In genomic region chr20:22684072-22684762, GRCh38 we compare ENCODE assay signal across 8 cellular contexts.
DNase-seq lines count a peak whose midpoint lies in the region; ATAC-seq and TF ChIP-seq lines count a peak whose summit lies in the region.

No MANE protein-coding gene starts in this region.

- H3K4ac ChIP-seq in mesenchymal stem cell (ENCODE audit: low read depth in 1 of 2, low read length in 2 of 2): no peak overlapping the region

- H3K4me3 Mint-ChIP-seq in activated T-cell treated with anti-CD3 and anti-CD28 coated beads, Interleukin-2, amount 50 U/mL, for 24 hours: no peak overlapping the region
- H3K4me3 Mint-ChIP-seq in activated T-cell treated with anti-CD3 and anti-CD28 coated beads, Interleukin-2, amount 50 U/mL, for 4 hours: no peak overlapping the region
- H3K4me3 Mint-ChIP-seq in endothelial cell (ENCODE audit: unreplicated experiment) (peak overlapping the region; percentile 26), type B pancreatic cell (no peak overlapping the region)

- H3K27me3 ChIP-seq in MM.1S (replicated peaks; ENCODE audit: insufficient read depth, low read length) (no peaks in the 10 kb centered on the region), SK-N-SH (ENCODE audit: insufficient read depth) (peaks cover 38% of the 10 kb centered on the region; the same call in 1 of the 2 replicates), mesenchymal stem cell (ENCODE audit: control insufficient read depth in 1 of 2, insufficient read depth in 1 of 2, low read length in 2 of 2) (peaks cover 31 to 32% of the 10 kb centered on the region in 2 experiments)

- POLR2A ChIA-PET in SK-N-SH (lab: Yijun Ruan, JAX): no interaction called here

- no peak overlapping the region for H4K91ac ChIP-seq in mesenchymal stem cell (ENCODE audit: low read length)

- H3K9me2 ChIP-seq in MM.1S (replicated peaks; ENCODE audit: insufficient read depth, low read length): no peaks in the 10 kb centered on the region
- H3K9me2 ChIP-seq in SK-N-SH: no peaks in the 10 kb centered on the region

- H4K20me1 ChIP-seq in MM.1S (ENCODE audit: insufficient read depth, low read length): no peaks in the 10 kb centered on the region
- no peaks in the 10 kb centered on the region for H4K20me1 ChIP-seq in SK-N-SH (ENCODE audit: insufficient read depth)

- H2AK5ac ChIP-seq in mesenchymal stem cell (ENCODE audit: low read length, severe bottlenecking): no peak overlapping the region

- no peak overlapping the region for H3K14ac ChIP-seq in mesenchymal stem cell (ENCODE audit: low read length in 2 of 2)

- no peak overlapping the region for H2BK5ac ChIP-seq in mesenchymal stem cell (ENCODE audit: low read depth, low read length, poor library complexity, severe bottlenecking)

- H3K27me3 Mint-ChIP-seq in activated T-cell treated with anti-CD3 and anti-CD28 coated beads, Interleukin-2, amount 50 U/mL, for 24 hours: peaks cover 3% of the 10 kb centered on the region
- H3K27me3 Mint-ChIP-seq in activated T-cell treated with anti-CD3 and anti-CD28 coated beads, Interleukin-2, amount 50 U/mL, for 4 hours (ENCODE audit: low read depth): no peaks in the 10 kb centered on the region
- peaks cover 7% of the 10 kb centered on the region for H3K27me3 Mint-ChIP-seq in endothelial cell (ENCODE audit: unreplicated experiment)
- peaks cover 22% of the 10 kb centered on the region for H3K27me3 Mint-ChIP-seq in type B pancreatic cell

- no peaks in the 10 kb centered on the region for H3K9me3 Mint-ChIP-seq in activated T-cell treated with anti-CD3 and anti-CD28 coated beads, Interleukin-2, amount 50 U/mL, for 24 hours
- H3K9me3 Mint-ChIP-seq in activated T-cell treated with anti-CD3 and anti-CD28 coated beads, Interleukin-2, amount 50 U/mL, for 4 hours: no peaks in the 10 kb centered on the region
- no peaks in the 10 kb centered on the region for H3K9me3 Mint-ChIP-seq in endothelial cell (ENCODE audit: unreplicated experiment)
- no peaks in the 10 kb centered on the region for H3K9me3 Mint-ChIP-seq in type B pancreatic cell

- H4K8ac ChIP-seq in mesenchymal stem cell (ENCODE audit: low read length): no peak overlapping the region

- H3K9me3 ChIP-seq in MM.1S (replicated peaks; ENCODE audit: insufficient read depth, low read length) (no peaks in the 10 kb centered on the region), SK-N-SH (no peaks in the 10 kb centered on the region), mesenchymal stem cell (ENCODE audit: control insufficient read depth, low read length) (peaks cover 1% of the 10 kb centered on the region)

- CTCF ChIA-PET in SK-N-SH (lab: Yijun Ruan, JAX): interaction anchor here (0.6 to 6.4 kb wide), 8 partner anchors 8 to 415 kb away, joined by 3 to 51 read pairs (median 5); no protein-coding TSS in a partner anchor

- no peak overlapping the region for H2BK120ac ChIP-seq in mesenchymal stem cell (ENCODE audit: low read depth, low read length)

- no peaks in the 10 kb centered on the region for H3K79me1 ChIP-seq in mesenchymal stem cell (replicated peaks; ENCODE audit: low read length, poor library complexity, severe bottlenecking)

- no peak overlapping the region for H2BK15ac ChIP-seq in mesenchymal stem cell (ENCODE audit: low read depth, poor library complexity, severe bottlenecking)

- H3K79me2 ChIP-seq in MM.1S (ENCODE audit: low read length) (no peaks in the 10 kb centered on the region), SK-N-SH (ENCODE audit: insufficient read depth) (no peaks in the 10 kb centered on the region)

- DNase-seq in activated T-cell treated with anti-CD3 and anti-CD28 coated beads, Interleukin-2, amount 50 U/mL, for 24 hours: peak; percentile 36
- DNase-seq in activated T-cell treated with anti-CD3 and anti-CD28 coated beads, Interleukin-2, amount 50 U/mL, for 4 hours: no peak
- peak; percentile 45 for DNase-seq in GOT3 (lab: John Stamatoyannopoulos, UW)
- DNase-seq in MM.1S: peak; percentile 65
- peak; percentile 58 for DNase-seq in SK-N-SH
- peak; percentile 82 for DNase-seq in endothelial cell (ENCODE audit: low spot score)
- DNase-seq in mesenchymal stem cell: peak; percentile 73
- no peak for DNase-seq in type B pancreatic cell (ENCODE audit: extremely low spot score, unreplicated experiment)

- no peak overlapping the region for H3K27ac Mint-ChIP-seq in activated T-cell treated with anti-CD3 and anti-CD28 coated beads, Interleukin-2, amount 50 U/mL, for 24 hours
- H3K27ac Mint-ChIP-seq in endothelial cell (ENCODE audit: unreplicated experiment) (peak overlapping the region; percentile 88), type B pancreatic cell (no peak overlapping the region)

- H2AFZ ChIP-seq in MM.1S (ENCODE audit: low read length) (0 out of 2 replicates have a peak overlapping the region, but pooled peaks have one; percentile 50), SK-N-SH (ENCODE audit: low read depth) (no peak overlapping the region), mesenchymal stem cell (ENCODE audit: low read depth, low read length) (no peak overlapping the region)

- peak; percentile 83 for TF ChIP-seq RAD21 in SK-N-SH (IDR thresholded peaks at IDR 0.05; ENCODE audit: low read length)

- no peaks in the 10 kb centered on the region for H3K4me1 ChIP-seq in MM.1S (ENCODE audit: low read length)
- no peaks in the 10 kb centered on the region for H3K4me1 ChIP-seq in SK-N-SH (ENCODE audit: control insufficient read depth in 1 of 2, insufficient read depth in 2 of 2, low read depth in 1 of 2, low read length in 1 of 2)
- no peaks in the 10 kb centered on the region for H3K4me1 ChIP-seq in mesenchymal stem cell (ENCODE audit: control insufficient read depth, insufficient read depth, low read depth, low read length)

- H3K36me3 ChIP-seq in MM.1S (replicated peaks; ENCODE audit: insufficient read depth, low read length) (no peaks in the 10 kb centered on the region), SK-N-SH (replicated peaks in 1 of 2; ENCODE audit: control insufficient read depth in 1 of 2, insufficient read depth in 2 of 2, low read length in 1 of 2) (no peaks in the 10 kb centered on the region), mesenchymal stem cell (ENCODE audit: control insufficient read depth in 1 of 2, insufficient read depth in 2 of 2, low read depth in 1 of 2, low read length in 2 of 2) (no peaks in the 10 kb centered on the region)

- WGBS in SK-N-SH (ENCODE audit: low lambda C conversion rate): 21% methylated on average over 11 of the region's 12 CpGs
- WGBS in mesenchymal stem cell: 38% methylated on average over 12 of the region's 12 CpGs

- H3K4me2 ChIP-seq in MM.1S (ENCODE audit: low read depth, low read length) (no peak overlapping the region), SK-N-SH (no peak overlapping the region), mesenchymal stem cell (ENCODE audit: low read length, poor library complexity, severe bottlenecking) (no peak overlapping the region)

- no peak overlapping the region for H3K23ac ChIP-seq in mesenchymal stem cell (ENCODE audit: low read length in 2 of 2)

- H3K27ac ChIP-seq in MM.1S (ENCODE audit: low read length) (no peak overlapping the region), SK-N-SH (ENCODE audit: low read depth in 2 of 2, low read length in 1 of 2) (no peak overlapping the region), mesenchymal stem cell (ENCODE audit: low read length, poor library complexity, severe bottlenecking) (no peak overlapping the region)

- H3K4me1 Mint-ChIP-seq in activated T-cell treated with anti-CD3 and anti-CD28 coated beads, Interleukin-2, amount 50 U/mL, for 24 hours (ENCODE audit: low read depth): no peaks in the 10 kb centered on the region
- H3K4me1 Mint-ChIP-seq in activated T-cell treated with anti-CD3 and anti-CD28 coated beads, Interleukin-2, amount 50 U/mL, for 4 hours (ENCODE audit: low read depth): no peaks in the 10 kb centered on the region
- H3K4me1 Mint-ChIP-seq in endothelial cell (ENCODE audit: unreplicated experiment) (peaks cover 26% of the 10 kb centered on the region), type B pancreatic cell (ENCODE audit: unreplicated experiment) (no peaks in the 10 kb centered on the region)

- no peak overlapping the region for H3K9ac ChIP-seq in MM.1S (ENCODE audit: low read length)
- H3K9ac ChIP-seq in SK-N-SH: no peak overlapping the region
- no peak overlapping the region for H3K9ac ChIP-seq in mesenchymal stem cell (ENCODE audit: low read length)

- H3K4me3 ChIP-seq in MM.1S (ENCODE audit: low read length) (no peak overlapping the region), SK-N-SH (ENCODE audit: low read depth in 2 of 2, low read length in 1 of 2) (no peak overlapping the region; a peak in 1 of 4 replicates), mesenchymal stem cell (ENCODE audit: insufficient read depth in 1 of 2, low read depth in 1 of 2, low read length in 2 of 2) (no peak overlapping the region)

- no peak for ATAC-seq in activated T-cell treated with anti-CD3 and anti-CD28 coated beads, Interleukin-2, amount 50 U/mL, for 4 hours

- no peaks in the 10 kb centered on the region for H3F3A ChIP-seq in MM.1S (ENCODE audit: insufficient read depth, low read length)
- no peaks in the 10 kb centered on the region for H3F3A ChIP-seq in SK-N-SH (replicated peaks; ENCODE audit: insufficient read depth)

- H2BK12ac ChIP-seq in mesenchymal stem cell (ENCODE audit: low read length in 2 of 2): peak overlapping the region in 1 of 2 experiments; percentile 49

- no peaks in the 10 kb centered on the region for H3K36me3 Mint-ChIP-seq in activated T-cell treated with anti-CD3 and anti-CD28 coated beads, Interleukin-2, amount 50 U/mL, for 24 hours (ENCODE audit: low read depth)
- H3K36me3 Mint-ChIP-seq in activated T-cell treated with anti-CD3 and anti-CD28 coated beads, Interleukin-2, amount 50 U/mL, for 4 hours (ENCODE audit: insufficient read depth): no peaks in the 10 kb centered on the region
- H3K36me3 Mint-ChIP-seq in endothelial cell (ENCODE audit: low read depth, unreplicated experiment) (no peaks in the 10 kb centered on the region), type B pancreatic cell (no peaks in the 10 kb centered on the region)

- H3K18ac ChIP-seq in mesenchymal stem cell (ENCODE audit: low read depth in 1 of 2, low read length in 2 of 2): no peak overlapping the region

- peak; percentile 80 for TF ChIP-seq CTCF in MM.1S (IDR thresholded peaks at IDR 0.05; ENCODE audit: low read length)
- TF ChIP-seq CTCF in SK-N-SH (IDR thresholded peaks at IDR 0.05): peak; percentile 83
- peak; percentile 79 for TF ChIP-seq CTCF in endothelial cell (IDR thresholded peaks at IDR 0.05; ENCODE audit: unreplicated experiment)
- TF ChIP-seq CTCF in type B pancreatic cell (conservative IDR thresholded peaks at IDR 0.05): peak; percentile 93

- no peak for TF ChIP-seq EP300 in SK-N-SH (IDR thresholded peaks at IDR 0.05; ENCODE audit: borderline replicate concordance in 1 of 2, low read depth in 1 of 2, low read length in 1 of 2)

TF ChIP-seq in SK-N-SH, 30 proteins besides CTCF, POLR2A, EP300 and RAD21:
- TF ChIP-seq YY1 (IDR thresholded peaks at IDR 0.05; ENCODE audit: low read depth): no peak
- peak; percentile 76 for TF ChIP-seq SMC3 (IDR thresholded peaks at IDR 0.05; ENCODE audit: low read depth, low read length)

Comparison
In these comparisons a context has a peak if more than half of its experiments do, and no peak if none do; other contexts are left out.
1. DNase-seq: peak in activated T-cell treated with anti-CD3 and anti-CD28 coated beads, Interleukin-2, amount 50 U/mL, for 24 hours (single experiment), GOT3 (single experiment), MM.1S (single experiment), SK-N-SH (single experiment), endothelial cell (single experiment) and mesenchymal stem cell (single experiment); none in activated T-cell treated with anti-CD3 and anti-CD28 coated beads, Interleukin-2, amount 50 U/mL, for 4 hours (single experiment) and type B pancreatic cell (single experiment).
2. Peak in every context shown above with its lines, with median percentiles within 50 percentile points of each other: CTCF ChIP-seq.